In genomic region chr6:141561154-141561553, GRCh38 we compare ENCODE assay signal across 20 cellular contexts.
A peak's percentile ranks its signal among the peaks of the same experiment; 100 is the strongest.
DNase-seq lines count a peak whose midpoint lies in the region; ATAC-seq, FAIRE-seq and TF ChIP-seq lines count a peak whose summit lies in the region.
"Had no signal": no experiment of that assay in that cellular context is flagged by ENCODE, and none has a peak within 500 bp of the region (broad histone marks: within the 10 kb centered on the region; RNA-seq: fewer than 3 reads in every experiment).

No MANE protein-coding gene starts in this region.

- TF ChIP-seq RAD21 in GM12878 (IDR thresholded peaks at IDR 0.05; ENCODE audit: insufficient read depth, low read depth, low read length) = no peak

- intact Hi-C loops in GM12878 (cut with micrococcal nuclease; ENCODE audit: unreplicated experiment) = loop anchor here (5.0 to 10.0 kb wide), 7 partner anchors 179 to 1676 kb away; no protein-coding TSS in a partner anchor
- intact Hi-C loops in left lung (cut with DNase I) = no loop called here
- intact Hi-C loops in Right ventricle myocardium superior (cut with DNase I) = loop anchor here (5.0 kb wide), 1 partner anchor 254 kb away; no protein-coding TSS in a partner anchor

- no peaks in the 10 kb centered on the region for H3K36me3 ChIP-seq in GM23248 (ENCODE audit: low read depth)
- H3K36me3 ChIP-seq in GM12878 (ENCODE audit: control insufficient read depth in 2 of 2, insufficient read depth in 2 of 2, low read length in 1 of 2) = no peaks in the 10 kb centered on the region
- no peaks in the 10 kb centered on the region for H3K36me3 ChIP-seq in left lung
- H3K36me3 ChIP-seq: colonic mucosa, thoracic aorta had no signal

- no peak for TF ChIP-seq POLR2A in GM12878 (IDR thresholded peaks at IDR 0.05; ENCODE audit: low read depth, low read length)

- ATAC-seq in GM12878 (no peak), left lung (no peak), Right ventricle myocardium superior (ENCODE audit: poor library complexity) (no peak)

- in situ Hi-C loops in GM23248 (cut with MboI) (loop anchor here (25.0 kb wide), 2 partner anchors 999 to 1499 kb away; no protein-coding TSS in a partner anchor), GM12878 (cut with MboI) (no loop called here)

- no peak for TF ChIP-seq EP300 in GM12878 (IDR thresholded peaks at IDR 0.05; ENCODE audit: borderline replicate concordance in 1 of 2, control insufficient read depth in 1 of 2, low read depth in 2 of 2, low read length in 2 of 2)

- FAIRE-seq in GM12878 (lab: Jason Lieb, UNC) = peak; percentile 23

- H4K20me1 ChIP-seq in GM23248 (ENCODE audit: insufficient read depth) (no peaks in the 10 kb centered on the region), GM12878 (ENCODE audit: control insufficient read depth, insufficient read depth) (no peaks in the 10 kb centered on the region)

- H2AFZ ChIP-seq in GM23248 (peak overlapping the region; percentile 1; the same call in 1 of the 2 replicates), GM12878 (ENCODE audit: control insufficient read depth, low read depth, low read length) (no peak overlapping the region)

- H3F3A ChIP-seq in GM23248 (ENCODE audit: insufficient read depth) = peaks cover 18% of the 10 kb centered on the region

- H3K4me3 ChIP-seq in GM23248 (no peak overlapping the region), GM12878 (no peak overlapping the region), left lung (no peak overlapping the region)
- H3K4me3 ChIP-seq: colonic mucosa, psoas muscle had no signal

- RAD21 ChIA-PET in GM12878 (lab: Charles Lee; ENCODE audit: unreplicated experiment) = interaction anchor here (0.7 to 2.2 kb wide), 11 partner anchors 8 to 1508 kb away, joined by 3 to 6 read pairs (median 3); no protein-coding TSS in a partner anchor

- H3K4me2 ChIP-seq in GM23248 (ENCODE audit: unreplicated experiment) (no peak overlapping the region), GM12878 (ENCODE audit: control insufficient read depth, insufficient read depth) (no peak overlapping the region)

- H3K9me3 ChIP-seq in GM23248 (ENCODE audit: low read depth) (no peaks in the 10 kb centered on the region), GM12878 (replicated peaks; ENCODE audit: control insufficient read depth, insufficient read depth, low read length) (no peaks in the 10 kb centered on the region), left lung (no peaks in the 10 kb centered on the region)
- H3K9me3 ChIP-seq: colonic mucosa, psoas muscle, SK-N-SH, thoracic aorta had no signal

- CTCF ChIA-PET in GM12878 (lab: Yijun Ruan, JAX) = interaction anchor here (1.3 to 4.0 kb wide), 2 partner anchors 180 to 1509 kb away, joined by 3 to 17 read pairs; no protein-coding TSS in a partner anchor

- no peaks in the 10 kb centered on the region for H3K79me2 ChIP-seq in GM23248 (ENCODE audit: insufficient read depth)
- H3K79me2 ChIP-seq in GM12878 (ENCODE audit: control insufficient read depth, insufficient read depth, low read length) = no peaks in the 10 kb centered on the region

- H3K9me2 ChIP-seq in GM23248 (ENCODE audit: insufficient read depth) = no peaks in the 10 kb centered on the region
- H3K9me2 ChIP-seq: SK-N-SH had no signal

- H3K9ac ChIP-seq in GM23248 (no peak overlapping the region), GM12878 (ENCODE audit: control insufficient read depth, insufficient read depth, low read length) (no peak overlapping the region)

- WGBS in GM23248 (ENCODE audit: low coverage in 1 of 2, low lambda C conversion rate in 2 of 2, missing lambda C conversion rate in 2 of 2), 2 experiments = 65 to 67% methylated on average over 3 of the region's 3 CpGs
- WGBS in GM12878 (ENCODE audit: insufficient coverage, insufficient replicate concordance, low lambda C conversion rate, missing lambda C conversion rate) = 56% methylated on average over 3 of the region's 3 CpGs

- SMC1A ChIA-PET in GM12878 (lab: Charles Lee; ENCODE audit: uncharacterized antibody, unreplicated experiment) = interaction anchor here (0.7 to 2.1 kb wide), 8 partner anchors 8 to 777 kb away, joined by 3 to 7 read pairs (median 4); no protein-coding TSS in a partner anchor

- peak; percentile 7 for DNase-seq in COLO668 (lab: John Stamatoyannopoulos, UW; ENCODE audit: unreplicated experiment)
- DNase-seq in GM23248 = no peak
- peak; percentile 18 for DNase-seq in NCI-H345 treated with DMSO at 0.1 percent for 48 hours (lab: John Stamatoyannopoulos, UW; ENCODE audit: unreplicated experiment)
- DNase-seq in GM12878 (ENCODE audit: low read depth, low spot score) = no peak
- DNase-seq in left lung = no peak
- DNase-seq in Right ventricle myocardium superior = no peak
- no peak for DNase-seq in NCI-H82 (lab: John Stamatoyannopoulos, UW)
- DNase-seq: activated CD4-positive, alpha-beta T cell treated with anti-CD3 and anti-CD28 coated beads, Interleukin-2, amount 50 U/mL, for 4 hours; activated naive CD4-positive, alpha-beta T cell treated with anti-CD3 and anti-CD28 coated beads, Interleukin-2, amount 50 U/mL, for 16 hours; colonic mucosa; DMS79; foreskin fibroblast; H7; hypothalamus; KBM-7; NCI-H2107; psoas muscle; SK-N-SH; stimulated activated CD4-positive, alpha-beta T cell treated with anti-CD3 and anti-CD28 coated beads, Interleukin-12 subunit alpha, Interleukin-12 subunit beta, amount 100 ng/mL, for 4 hours had no signal

- H3K4me1 ChIP-seq in GM23248 (ENCODE audit: insufficient read depth) = peaks cover 24% of the 10 kb centered on the region
- peaks cover 4% of the 10 kb centered on the region; the same call in 1 of the 2 replicates for H3K4me1 ChIP-seq in GM12878 (ENCODE audit: control insufficient read depth, insufficient read depth, low read length)
- peaks cover 0 to 12% of the 10 kb centered on the region in 2 donors for H3K4me1 ChIP-seq in left lung
- H3K4me1 ChIP-seq: colonic mucosa had no signal

- POLR2A ChIA-PET in GM12878 (lab: Charles Lee) = interaction anchor here (0.6 to 1.4 kb wide), 2 partner anchors 78 to 85 kb away, joined by 3 to 5 read pairs; no protein-coding TSS in a partner anchor

- H3K27me3 ChIP-seq in GM23248 (replicated peaks; ENCODE audit: insufficient read depth) (no peaks in the 10 kb centered on the region), GM12878 (replicated peaks in 1 of 2; ENCODE audit: control insufficient read depth in 2 of 2, insufficient read depth in 2 of 2, low read length in 1 of 2) (no peaks in the 10 kb centered on the region), left lung (no peaks in the 10 kb centered on the region)
- H3K27me3 ChIP-seq: colonic mucosa had no signal

- TF ChIP-seq CTCF in GM12878 (IDR thresholded peaks at IDR 0.05 in 2 of 3, conservative IDR thresholded peaks at IDR 0.05 in 1 of 3; ENCODE audit: control insufficient read depth in 2 of 3, extremely low read depth in 1 of 3, insufficient read depth in 1 of 3, low read depth in 3 of 3, low read length in 3 of 3) (no peak), left lung (IDR thresholded peaks at IDR 0.05) (no peak)

- H3K27ac ChIP-seq in GM23248 (no peak overlapping the region), GM12878 (ENCODE audit: control insufficient read depth, insufficient read depth) (no peak overlapping the region), left lung (no peak overlapping the region)
- H3K27ac ChIP-seq: colonic mucosa, psoas muscle had no signal

- no TSS peak for BruUV-seq in GM12878 (replicated peaks; lab: Mats Ljungman, UMichigan)

TF ChIP-seq in GM12878, 131 proteins besides CTCF, POLR2A, EP300 and RAD21 (continues in another document):
- TF ChIP-seq CBX3 (IDR thresholded peaks at IDR 0.05; ENCODE audit: borderline replicate concordance, low read depth) (no peak), SREBF1 (IDR thresholded peaks at IDR 0.05; ENCODE audit: low read length) (no peak), MAX (IDR thresholded peaks at IDR 0.05; ENCODE audit: low read depth, low read length) (no peak), SMAD1 (IDR thresholded peaks at IDR 0.05; ENCODE audit: low read depth, partially characterized antibody) (no peak), NFIC (IDR thresholded peaks at IDR 0.05; ENCODE audit: low read depth, low read length) (no peak), SREBF2 (IDR thresholded peaks at IDR 0.05; ENCODE audit: low read length) (no peak), RBBP5 (conservative IDR thresholded peaks at IDR 0.05) (no peak), MYB (IDR thresholded peaks at IDR 0.05; ENCODE audit: borderline replicate concordance, low read depth, low read length) (no peak), CEBPB (IDR thresholded peaks at IDR 0.05; ENCODE audit: borderline replicate concordance in 1 of 2, low read depth in 2 of 2, low read length in 2 of 2) (no peak), SPI1 (IDR thresholded peaks at IDR 0.05; ENCODE audit: borderline replicate concordance, insufficient read depth, low read depth, low read length) (no peak)
- TF ChIP-seq, protein P1, sequence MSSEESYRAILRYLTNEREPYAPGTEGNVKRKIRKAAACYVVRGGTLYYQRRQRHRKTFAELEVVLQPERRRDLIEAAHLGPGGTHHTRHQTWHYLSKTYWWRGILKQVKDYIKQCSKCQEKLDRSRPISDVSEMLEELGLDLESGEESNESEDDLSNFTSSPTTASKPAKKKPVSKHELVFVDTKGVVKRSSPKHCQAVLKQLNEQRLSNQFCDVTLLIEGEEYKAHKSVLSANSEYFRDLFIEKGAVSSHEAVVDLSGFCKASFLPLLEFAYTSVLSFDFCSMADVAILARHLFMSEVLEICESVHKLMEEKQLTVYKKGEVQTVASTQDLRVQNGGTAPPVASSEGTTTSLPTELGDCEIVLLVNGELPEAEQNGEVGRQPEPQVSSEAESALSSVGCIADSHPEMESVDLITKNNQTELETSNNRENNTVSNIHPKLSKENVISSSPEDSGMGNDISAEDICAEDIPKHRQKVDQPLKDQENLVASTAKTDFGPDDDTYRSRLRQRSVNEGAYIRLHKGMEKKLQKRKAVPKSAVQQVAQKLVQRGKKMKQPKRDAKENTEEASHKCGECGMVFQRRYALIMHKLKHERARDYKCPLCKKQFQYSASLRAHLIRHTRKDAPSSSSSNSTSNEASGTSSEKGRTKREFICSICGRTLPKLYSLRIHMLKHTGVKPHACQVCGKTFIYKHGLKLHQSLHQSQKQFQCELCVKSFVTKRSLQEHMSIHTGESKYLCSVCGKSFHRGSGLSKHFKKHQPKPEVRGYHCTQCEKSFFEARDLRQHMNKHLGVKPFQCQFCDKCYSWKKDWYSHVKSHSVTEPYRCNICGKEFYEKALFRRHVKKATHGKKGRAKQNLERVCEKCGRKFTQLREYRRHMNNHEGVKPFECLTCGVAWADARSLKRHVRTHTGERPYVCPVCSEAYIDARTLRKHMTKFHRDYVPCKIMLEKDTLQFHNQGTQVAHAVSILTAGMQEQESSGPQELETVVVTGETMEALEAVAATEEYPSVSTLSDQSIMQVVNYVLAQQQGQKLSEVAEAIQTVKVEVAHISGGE (CRISPR knock-in tag; IDR thresholded peaks at IDR 0.05) = no peak

Comparison
In these comparisons a context has a peak if more than half of its experiments do, and no peak if none do; other contexts are left out.
1. DNase-seq: peak in COLO668 (single experiment) and NCI-H345 treated with DMSO at 0.1 percent for 48 hours (single experiment); none in GM23248 (single experiment), GM12878 (single experiment), left lung (0 of 2), Right ventricle myocardium superior (single experiment) and NCI-H82 (single experiment).
2. intact Hi-C loops: an anchor here in GM12878 (5.0 to 10.0 kb wide) and Right ventricle myocardium superior (5.0 kb wide); none called in left lung.